Comparison of ENCODE assay signal across 24 cellular contexts in genomic region chr11:9609841-9610240, GRCh38.
"Had no signal": no experiment of that assay in that cellular context is flagged by ENCODE, and none has a peak within 500 bp of the region (broad histone marks: within the 10 kb centered on the region; RNA-seq: fewer than 3 reads in every experiment).

No MANE protein-coding gene starts in this region.

- H3K27me3 ChIP-seq: body of pancreas, foreskin keratinocyte, right atrium auricular region had no signal

- H3K9me3 Mint-ChIP-seq: activated naive CD4-positive, alpha-beta T cell treated with anti-CD3 and anti-CD28 coated beads, Interleukin-2, amount 50 U/mL, for 72 hours; activated T-helper 2 cell treated with anti-CD3 and anti-CD28 coated beads, Interferon-gamma antibody, Interleukin-2, Interleukin-4, amounts not matched to agents 10 μg/mL and 5 μg/mL and 100 μg/mL, durations not matched to agents 14 hours and 24 hours and 36 hours; nephron had no signal

- H3K36me3 ChIP-seq: right atrium auricular region, thoracic aorta had no signal

- ATAC-seq: activated naive CD4-positive, alpha-beta T cell treated with anti-CD3 and anti-CD28 coated beads, Interleukin-2, amount 50 U/mL, for 72 hours; body of pancreas; foreskin keratinocyte; left ventricle myocardium superior; stimulated activated naive CD8-positive, alpha-beta T cell treated with anti-CD3 and anti-CD28 coated beads, Interleukin-15, Interleukin-2, amounts not matched to agents 100 U/mL and 50 U/mL, for 24 hours had no signal

- H3K9me3 ChIP-seq: body of pancreas, right atrium auricular region, thoracic aorta had no signal

- DNase-seq: activated CD4-positive, CD25-positive, alpha-beta regulatory T cell; activated T-cell treated with anti-CD3 and anti-CD28 coated beads, Interleukin-2, amount 50 U/mL, for 1 hour; amygdala; body of pancreas; central memory CD4-positive, alpha-beta T cell; effector CD4-positive, alpha-beta T cell; foreskin keratinocyte; glutamatergic neuron; kidney glomerular epithelial cell; left ventricle myocardium superior; occipital lobe; stimulated activated CD4-positive, alpha-beta T cell treated with anti-CD3 and anti-CD28 coated beads, Interleukin-15, amount 100 ng/mL, for 24 hours; stimulated activated CD4-positive, alpha-beta T cell treated with anti-CD3 and anti-CD28 coated beads, Interleukin-4, amount 100 ng/mL, for 24 hours; stimulated activated naive CD8-positive, alpha-beta T cell treated with anti-CD3 and anti-CD28 coated beads, Interleukin-15, Interleukin-2, amounts not matched to agents 100 U/mL and 50 U/mL, for 24 hours; SW 1271 had no signal

- H3K27ac ChIP-seq: body of pancreas, coronary artery, foreskin keratinocyte, right atrium auricular region, skin epidermis, thoracic aorta had no signal

- H3K4me3 Mint-ChIP-seq: activated CD4-positive, alpha-beta T cell treated with anti-CD3 and anti-CD28 coated beads, Interleukin-2, amount 10 ng/mL, durations not matched to agents 24 days and 14 days; nephron had no signal

- H3K27ac Mint-ChIP-seq: activated T-helper 2 cell treated with anti-CD3 and anti-CD28 coated beads, Interferon-gamma antibody, Interleukin-2, Interleukin-4, amounts not matched to agents 10 μg/mL and 5 μg/mL and 100 μg/mL, durations not matched to agents 14 hours and 24 hours and 36 hours had no signal

- H3K4me3 ChIP-seq: body of pancreas, coronary artery, right atrium auricular region, skin epidermis, thoracic aorta had no signal

- H3K27me3 Mint-ChIP-seq: progenitor cell of endocrine pancreas had no signal
